20 cellular contexts compared by ENCODE assay signal in genomic region chr4:14180166-14180565, GRCh38.
"Had no signal": no experiment of that assay in that cellular context is flagged by ENCODE, and none has a peak within 500 bp of the region (broad histone marks: within the 10 kb centered on the region; RNA-seq: fewer than 3 reads in every experiment).

No MANE protein-coding gene starts in this region.

- DNase-seq: activated CD4-positive, alpha-beta T cell treated with anti-CD3 and anti-CD28 coated beads for 48 hours; activated CD4-positive, alpha-beta T cell treated with anti-CD3 and anti-CD28 coated beads, Interleukin-2, amount 50 U/mL, for 4 hours; activated CD4-positive, CD25-positive, alpha-beta regulatory T cell treated with anti-CD3 and anti-CD28 coated beads, Interleukin-2, amount 50 U/mL, for 72 hours; activated CD8-positive, alpha-beta memory T cell treated with anti-CD3 and anti-CD28 coated beads, Interleukin-2, amount 50 U/mL, for 48 hours; activated CD8-positive, alpha-beta T cell treated with anti-CD3 and anti-CD28 coated beads, Interleukin-2, amount 10 ng/mL, durations not matched to agents 7 days and 5 days; activated naive CD4-positive, alpha-beta T cell treated with anti-CD3 and anti-CD28 coated beads, Interleukin-2, amount 50 U/mL, for 16 hours; activated naive CD8-positive, alpha-beta T cell treated with anti-CD3 and anti-CD28 coated beads, Interleukin-2, amount 10 ng/mL, durations not matched to agents 7 days and 5 days; activated T-cell treated with anti-CD3 and anti-CD28 coated beads, Interleukin-2, amount 50 U/mL, for 1 hour; adrenal gland; anterior cingulate cortex; Karpas-422; NCI-H1417 treated with DMSO at 0.1 percent for 48 hours; NCI-H1694; NCI-H2081; NCI-H510A treated with DMSO at 0.1 percent for 48 hours; NK-92 treated with Interleukin-12 subunit alpha and Interleukin-12 subunit beta, amount 100 ng/mL, for 24 hours; OCI-M1; SHP77 treated with DMSO at 0.1 percent for 48 hours had no signal

- H3K9me3 ChIP-seq: adrenal gland, breast epithelium had no signal

- H3K4me1 ChIP-seq: breast epithelium had no signal

- H3K4me3 ChIP-seq: adrenal gland, breast epithelium had no signal

- H3K27ac ChIP-seq: adrenal gland, breast epithelium had no signal

- ATAC-seq: activated CD8-positive, alpha-beta T cell treated with anti-CD3 and anti-CD28 coated beads, Interleukin-2, amount 10 ng/mL, durations not matched to agents 7 days and 5 days; WTC11 had no signal

- H3K27me3 ChIP-seq: adrenal gland, breast epithelium had no signal

- H3K36me3 ChIP-seq: adrenal gland, breast epithelium had no signal
